Comparison of ENCODE assay signal across 1 cellular context in the genomic region with DNA sequence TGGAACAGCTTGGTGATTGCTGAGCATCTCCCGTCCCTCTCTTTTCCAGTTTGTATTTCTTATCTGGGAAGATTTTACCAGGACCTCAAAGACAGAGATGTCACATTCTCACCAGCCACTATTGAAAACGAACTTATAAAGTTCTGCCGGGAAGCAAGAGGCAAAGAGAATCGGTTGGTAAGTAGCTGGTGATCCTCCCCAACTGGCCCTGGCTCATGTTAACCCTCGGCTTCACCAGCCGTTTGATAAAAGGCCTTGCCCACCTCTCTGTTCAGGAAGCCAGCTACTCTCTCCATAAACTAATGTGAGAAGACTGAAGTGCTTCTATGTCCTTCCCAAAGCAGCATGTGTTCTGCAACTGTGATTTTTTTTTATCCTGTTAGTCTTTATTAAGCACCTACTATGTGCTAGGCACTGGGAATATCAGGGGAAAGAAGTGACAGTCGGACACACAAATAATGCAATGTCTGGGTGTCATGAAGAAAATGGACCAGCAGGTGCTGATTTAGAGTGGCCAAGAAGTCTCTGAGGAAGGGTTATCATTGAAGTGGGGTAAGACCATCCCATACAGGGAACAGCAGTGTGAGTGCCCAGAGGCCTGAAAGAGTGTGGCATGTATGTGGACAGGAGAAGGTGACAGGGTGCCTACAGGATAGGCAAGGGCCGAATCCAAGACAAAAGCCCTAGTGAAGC.
TF ChIP-seq lines count a peak whose summit lies in the region.

No MANE protein-coding gene starts in this region.

TF ChIP-seq in HCT116, 20 proteins besides CTCF, POLR2A, EP300 and RAD21 (continued from another document):
- TF ChIP-seq, protein P1, sequence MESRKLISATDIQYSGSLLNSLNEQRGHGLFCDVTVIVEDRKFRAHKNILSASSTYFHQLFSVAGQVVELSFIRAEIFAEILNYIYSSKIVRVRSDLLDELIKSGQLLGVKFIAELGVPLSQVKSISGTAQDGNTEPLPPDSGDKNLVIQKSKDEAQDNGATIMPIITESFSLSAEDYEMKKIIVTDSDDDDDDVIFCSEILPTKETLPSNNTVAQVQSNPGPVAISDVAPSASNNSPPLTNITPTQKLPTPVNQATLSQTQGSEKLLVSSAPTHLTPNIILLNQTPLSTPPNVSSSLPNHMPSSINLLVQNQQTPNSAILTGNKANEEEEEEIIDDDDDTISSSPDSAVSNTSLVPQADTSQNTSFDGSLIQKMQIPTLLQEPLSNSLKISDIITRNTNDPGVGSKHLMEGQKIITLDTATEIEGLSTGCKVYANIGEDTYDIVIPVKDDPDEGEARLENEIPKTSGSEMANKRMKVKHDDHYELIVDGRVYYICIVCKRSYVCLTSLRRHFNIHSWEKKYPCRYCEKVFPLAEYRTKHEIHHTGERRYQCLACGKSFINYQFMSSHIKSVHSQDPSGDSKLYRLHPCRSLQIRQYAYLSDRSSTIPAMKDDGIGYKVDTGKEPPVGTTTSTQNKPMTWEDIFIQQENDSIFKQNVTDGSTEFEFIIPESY (IDR thresholded peaks at IDR 0.05; ENCODE audit: extremely low read depth, insufficient replicate concordance, low read length) = no peak
